Comparison of ENCODE assay signal across 21 cellular contexts in the genomic region with DNA sequence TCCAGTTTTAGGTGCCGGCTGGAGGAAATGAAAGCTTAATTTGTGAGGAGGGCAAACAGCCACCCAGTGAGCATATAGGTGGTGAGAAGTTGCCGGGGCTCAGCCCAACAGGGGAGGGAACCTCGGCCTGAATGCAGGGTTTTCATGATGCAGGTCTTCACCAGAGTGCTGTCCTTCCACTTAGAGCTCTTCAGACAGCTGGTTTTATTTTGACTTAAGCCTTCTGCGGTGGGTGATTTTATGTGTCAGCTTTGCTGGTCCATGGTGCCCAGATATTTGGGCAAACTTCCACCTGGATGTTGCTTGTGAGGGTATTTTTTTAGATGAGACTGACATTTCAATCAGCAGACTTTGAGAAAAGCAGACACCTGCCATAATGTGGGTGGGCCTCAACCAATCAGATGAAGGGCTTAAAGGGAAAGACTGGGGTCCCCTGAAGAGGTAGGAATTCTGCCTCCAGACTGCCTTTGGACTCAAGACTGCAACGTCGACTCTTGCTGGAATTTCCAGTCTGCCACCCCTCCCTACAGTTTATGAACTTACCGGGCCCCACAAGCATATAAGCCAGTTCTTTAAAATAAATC.
"Had no signal": no experiment of that assay in that cellular context is flagged by ENCODE, and none has a peak within 500 bp of the region (broad histone marks: within the 10 kb centered on the region; RNA-seq: fewer than 3 reads in every experiment).

No MANE protein-coding gene starts in this region.

- ATAC-seq: foreskin keratinocyte; left cardiac atrium; lower lobe of right lung; naive thymus-derived CD4-positive, alpha-beta T cell had no signal

- H3K27ac Mint-ChIP-seq: dendritic cell treated with granulocyte-macrophage colony-stimulating factor and Interleukin-4, amounts not matched to agents 40 ng/mL and 50 ng/mL, for 4 days; nephron progenitor cell had no signal

- H3K27me3 Mint-ChIP-seq: naive thymus-derived CD4-positive, alpha-beta T cell had no signal

- H3K4me3 ChIP-seq: esophagus squamous epithelium, left ventricle myocardium inferior, lower lobe of right lung, sigmoid colon, stomach, thoracic aorta, transverse colon, uterus had no signal

- H3K27ac ChIP-seq: esophagus squamous epithelium, foreskin keratinocyte, left ventricle myocardium inferior, lower lobe of right lung, parathyroid adenoma, sigmoid colon, stomach, thoracic aorta, uterus had no signal

- H3K27me3 ChIP-seq: esophagus squamous epithelium, sigmoid colon, stomach, transverse colon, uterus had no signal

- H3K9me3 ChIP-seq: esophagus squamous epithelium, left ventricle myocardium inferior, lower lobe of right lung, sigmoid colon, stomach, thoracic aorta, transverse colon, uterus had no signal

- FAIRE-seq: colon, kidney, small intestine had no signal

- H3K9me3 Mint-ChIP-seq: dendritic cell treated with granulocyte-macrophage colony-stimulating factor and Interleukin-4, amounts not matched to agents 40 ng/mL and 50 ng/mL, for 4 days; nephron progenitor cell had no signal

- H3K79me2 ChIP-seq: parathyroid adenoma had no signal

- H3K4me1 ChIP-seq: foreskin keratinocyte, parathyroid adenoma had no signal

- H3K4me3 Mint-ChIP-seq: dendritic cell treated with granulocyte-macrophage colony-stimulating factor and Interleukin-4, amounts not matched to agents 40 ng/mL and 50 ng/mL, for 4 days; nephron progenitor cell had no signal

- H2AFZ ChIP-seq: parathyroid adenoma had no signal

- DNase-seq: esophagus squamous epithelium; foreskin keratinocyte; kidney; left cardiac atrium; left ventricle myocardium inferior; lower lobe of right lung; mesenchymal stem cell; naive thymus-derived CD4-positive, alpha-beta T cell; nephron progenitor cell; sigmoid colon; small intestine; stimulated activated CD4-positive, alpha-beta T cell treated with anti-CD3 and anti-CD28 coated beads, Interleukin-12 subunit alpha, Interleukin-12 subunit beta, amount 100 ng/mL, for 4 hours; stimulated activated naive CD4-positive, alpha-beta T cell; stomach; substantia nigra; transverse colon; uterus had no signal

- H3K36me3 ChIP-seq: esophagus squamous epithelium, left ventricle myocardium inferior, lower lobe of right lung, sigmoid colon, stomach, thoracic aorta, transverse colon, uterus had no signal

- H3K9ac ChIP-seq: parathyroid adenoma had no signal
